Comparison of ENCODE assay signal across 8 cellular contexts in genomic region chr7:141754939-141755338, GRCh38. TPM values are rescaled to one million over a fixed set of nuclear protein-coding genes. Genes with fewer than 3 reads are reported as not detected.
DNase-seq lines count a peak whose midpoint lies in the region; ATAC-seq, FAIRE-seq and TF ChIP-seq lines count a peak whose summit lies in the region.

No MANE protein-coding gene starts in this region.

- DNase-seq in BE2C (peak; percentile 40), GM19239 (ENCODE audit: insufficient read length, low spot score) (peak; percentile 4), RWPE1 (ENCODE audit: low spot score) (peak; percentile 3), iPS DF 6.9 (ENCODE audit: low read depth, low spot score) (peak; percentile 39), cerebellar nuclear complex (lab: John Stamatoyannopoulos, UW) (no peak), NCI-H128 (lab: John Stamatoyannopoulos, UW; ENCODE audit: unreplicated experiment) (no peak)

- TF ChIP-seq CTCF in BE2C (IDR thresholded peaks at IDR 0.05; ENCODE audit: low read depth, low read length) = peak; percentile 70
- TF ChIP-seq CTCF in RWPE1 (conservative IDR thresholded peaks at IDR 0.05; ENCODE audit: low read depth) = peak; percentile 20; the same call in 1 of the 2 replicates

- H3K27me3 ChIP-seq in BE2C (no peaks in the 10 kb centered on the region), iPS DF 6.9 (ENCODE audit: control insufficient read depth, insufficient read depth, low read length) (no peaks in the 10 kb centered on the region)

- H3K27ac ChIP-seq in RWPE1 (no peak overlapping the region), iPS DF 6.9 (ENCODE audit: low read length) (no peak overlapping the region)

- H3K9me3 ChIP-seq in BE2C (no peaks in the 10 kb centered on the region), iPS DF 6.9 (ENCODE audit: control insufficient read depth, insufficient read depth, low read length) (peaks cover 2% of the 10 kb centered on the region)

- WGBS in iPS DF 6.9 (ENCODE audit: insufficient coverage, insufficient read length) = no CpG with 5 or more reads among the region's 6 CpGs

- POLR2A ChIA-PET in RWPE1 (lab: Yijun Ruan, JAX; ENCODE audit: low non-redundant PET) = no interaction called here

- H3K4me1 ChIP-seq in BE2C = no peaks in the 10 kb centered on the region
- no peaks in the 10 kb centered on the region for H3K4me1 ChIP-seq in iPS DF 6.9 (ENCODE audit: control insufficient read depth, insufficient read depth, low read length)

- FAIRE-seq in GM19239 (lab: Jason Lieb, UNC) = no peak

- CTCF ChIA-PET in RWPE1 (lab: Yijun Ruan, JAX) = no interaction called here

- H3K4me3 ChIP-seq in BE2C (ENCODE audit: low read depth, low read length) = no peak overlapping the region
- no peak overlapping the region for H3K4me3 ChIP-seq in iPS DF 6.9 (ENCODE audit: low read length)

- ATAC-seq in HG03457 (IDR thresholded peaks at IDR 0.05; ENCODE audit: unreplicated experiment) (no peak), HG03571 (IDR thresholded peaks at IDR 0.05; ENCODE audit: unreplicated experiment) (no peak)

- peaks cover 60% of the 10 kb centered on the region for H3K36me3 ChIP-seq in BE2C
- peaks cover 23% of the 10 kb centered on the region; the same call in 1 of the 2 replicates for H3K36me3 ChIP-seq in iPS DF 6.9 (ENCODE audit: control insufficient read depth, insufficient read depth, low read length)

RNA-seq across cellular contexts. Expression of gene TAS2R3, which starts 9.0 kb away (rescaled TPM):
- polyA plus RNA-seq in BE2C (2012; ENCODE audit: insufficient read depth, insufficient read length, low read depth) = not detected

RNA-seq across cellular contexts. Expression of gene SSBP1, which starts 16.8 kb away (rescaled TPM):
- polyA plus RNA-seq in BE2C (2012; ENCODE audit: insufficient read depth, insufficient read length, low read depth) = 201 TPM

RNA-seq across cellular contexts. Expression of gene TAS2R4, which starts 21.5 kb away (rescaled TPM):
- 0.85 TPM for polyA plus RNA-seq in BE2C (2012; ENCODE audit: insufficient read depth, insufficient read length, low read depth)

RNA-seq across cellular contexts. Expression of gene TAS2R5, which starts 35.1 kb away (rescaled TPM):
- polyA plus RNA-seq in BE2C (2012; ENCODE audit: insufficient read depth, insufficient read length, low read depth) = 4.0 TPM

RNA-seq across cellular contexts. Expression of gene WEE2, which starts 46.8 kb away (rescaled TPM):
- not detected for polyA plus RNA-seq in BE2C (2012; ENCODE audit: insufficient read depth, insufficient read length, low read depth)

Comparison
In these comparisons a context has a peak if more than half of its experiments do, and no peak if none do; other contexts are left out.
1. DNase-seq: peak in BE2C (single experiment), GM19239 (single experiment), RWPE1 (single experiment) and iPS DF 6.9 (single experiment); none in cerebellar nuclear complex (0 of 2) and NCI-H128 (single experiment).